8 cellular contexts compared by ENCODE assay signal in the genomic region with DNA sequence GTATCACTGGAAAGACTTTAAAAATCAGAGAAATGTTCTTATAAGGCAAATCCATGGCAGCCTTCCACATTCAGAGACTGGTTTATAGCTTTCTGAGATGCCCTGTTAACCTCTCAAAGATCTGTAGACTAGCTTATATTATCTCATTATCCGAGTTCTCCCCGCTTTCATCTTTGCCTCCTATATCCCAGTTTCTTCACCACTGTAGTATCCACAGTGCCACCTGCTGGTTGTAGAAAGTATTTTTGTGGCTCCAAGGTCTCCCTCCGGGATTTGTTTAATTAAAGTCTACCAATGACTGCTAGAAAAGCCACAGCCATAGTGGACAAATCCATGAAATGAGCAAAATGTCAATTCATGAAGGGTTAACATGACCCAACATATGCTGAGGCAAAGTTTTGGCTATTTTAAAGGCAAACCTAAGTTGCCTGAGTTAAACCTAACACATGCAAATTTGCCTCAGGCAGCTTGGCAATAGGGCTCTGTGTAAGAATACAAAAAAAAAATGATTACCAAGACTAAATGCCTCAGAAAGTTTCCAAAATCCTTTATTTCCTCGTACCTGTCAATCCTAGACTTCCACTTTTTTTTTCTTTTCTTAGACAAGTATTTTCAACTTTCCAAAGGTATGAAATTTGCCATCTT.
A peak's percentile ranks its signal among the peaks of the same experiment; 100 is the strongest.
DNase-seq lines count a peak whose midpoint lies in the region; ATAC-seq and TF ChIP-seq lines count a peak whose summit lies in the region.

No MANE protein-coding gene starts in this region.

- CTCF ChIA-PET in activated B cell treated with CpG ODN at 0.5 μM for 24 hours (lab: Charles Lee) = interaction anchor here (0.6 to 3.8 kb wide), 13 partner anchors 9 to 744 kb away, joined by 3 to 21 read pairs (median 6); no protein-coding TSS in a partner anchor

- H3K4me1 Mint-ChIP-seq in activated B cell treated with CpG ODN at 0.5 μM for 24 hours = no peaks in the 10 kb centered on the region
- H3K4me1 Mint-ChIP-seq in stimulated activated naive CD8-positive, alpha-beta T cell treated with anti-CD3 and anti-CD28 coated beads, Interleukin-15, amount 100 ng/mL, for 72 hours = no peaks in the 10 kb centered on the region

- peaks cover 10% of the 10 kb centered on the region for H3K27me3 Mint-ChIP-seq in activated B cell treated with CpG ODN at 0.5 μM for 24 hours
- peaks cover 71% of the 10 kb centered on the region for H3K27me3 Mint-ChIP-seq in stimulated activated naive CD8-positive, alpha-beta T cell treated with anti-CD3 and anti-CD28 coated beads, Interleukin-15, amount 100 ng/mL, for 72 hours

- TF ChIP-seq CTCF in activated B cell treated with CpG ODN at 0.5 μM for 24 hours (IDR thresholded peaks at IDR 0.05) = peak; percentile 66

- H3K27ac Mint-ChIP-seq in activated B cell treated with CpG ODN at 0.5 μM for 24 hours = no peak overlapping the region
- H3K27ac Mint-ChIP-seq in stimulated activated naive CD8-positive, alpha-beta T cell treated with anti-CD3 and anti-CD28 coated beads, Interleukin-15, amount 100 ng/mL, for 72 hours = peak overlapping the region in 1 of 2 donors; percentile 75

- H3K36me3 Mint-ChIP-seq in activated B cell treated with CpG ODN at 0.5 μM for 24 hours (ENCODE audit: low read depth) = no peaks in the 10 kb centered on the region

- no peak for ATAC-seq in activated B cell treated with CpG ODN at 0.5 μM for 24 hours (ENCODE audit: low read depth)
- no peak for ATAC-seq in stimulated activated naive CD8-positive, alpha-beta T cell treated with anti-CD3 and anti-CD28 coated beads, Interleukin-15, amount 100 ng/mL, for 72 hours

- POLR2A ChIA-PET in activated B cell treated with CpG ODN at 0.5 μM for 24 hours (lab: Charles Lee) = interaction anchor here (1.4 kb wide), 1 partner anchor 637 kb away, joined by 3 read pairs; no protein-coding TSS in a partner anchor

- H3K9me3 Mint-ChIP-seq in activated B cell treated with CpG ODN at 0.5 μM for 24 hours = no peaks in the 10 kb centered on the region
- no peaks in the 10 kb centered on the region for H3K9me3 Mint-ChIP-seq in stimulated activated naive CD8-positive, alpha-beta T cell treated with anti-CD3 and anti-CD28 coated beads, Interleukin-15, amount 100 ng/mL, for 72 hours

- intact Hi-C loops in activated B cell treated with CpG ODN at 0.5 μM for 24 hours (cut with micrococcal nuclease) = loop anchor here (1.0 kb wide), 6 partner anchors 173 to 879 kb away; no protein-coding TSS in a partner anchor

- DNase-seq in C1 segment of cervical spinal cord (lab: John Stamatoyannopoulos, UW) = peak in 9 of 14 donors; percentile 1 to 41 (median 7)
- DNase-seq in GM19240 (ENCODE audit: insufficient read length, low spot score) = peak; percentile 10
- DNase-seq in NCI-H2107 treated with DMSO at 0.1 percent for 48 hours (lab: John Stamatoyannopoulos, UW; ENCODE audit: unreplicated experiment) = peak; percentile 45
- DNase-seq in activated B cell treated with CpG ODN at 0.5 μM for 24 hours = no peak
- DNase-seq in epidermal melanocyte (ENCODE audit: insufficient read length, low spot score) = peak; percentile 53
- peak; percentile 62 for DNase-seq in middle frontal gyrus (ENCODE audit: extremely low spot score, low spot score)
- peak; percentile 46 to 47 for DNase-seq in stimulated activated naive CD8-positive, alpha-beta T cell treated with anti-CD3 and anti-CD28 coated beads, Interleukin-15, amount 100 ng/mL, for 72 hours
- DNase-seq in GOT3 (lab: John Stamatoyannopoulos, UW) = no peak

- H3K4me3 Mint-ChIP-seq in activated B cell treated with CpG ODN at 0.5 μM for 24 hours = no peak overlapping the region
- H3K4me3 Mint-ChIP-seq in stimulated activated naive CD8-positive, alpha-beta T cell treated with anti-CD3 and anti-CD28 coated beads, Interleukin-15, amount 100 ng/mL, for 72 hours = no peak overlapping the region

Comparison
In these comparisons a context has a peak if more than half of its experiments do, and no peak if none do; other contexts are left out.
1. DNase-seq: peak in C1 segment of cervical spinal cord (9 of 14), GM19240 (single experiment), NCI-H2107 treated with DMSO at 0.1 percent for 48 hours (single experiment), epidermal melanocyte (single experiment), middle frontal gyrus (single experiment) and stimulated activated naive CD8-positive, alpha-beta T cell treated with anti-CD3 and anti-CD28 coated beads, Interleukin-15, amount 100 ng/mL, for 72 hours (2 of 2); none in activated B cell treated with CpG ODN at 0.5 μM for 24 hours (single experiment) and GOT3 (single experiment).